Comparison of ENCODE assay signal across 8 cellular contexts in genomic region chr4:152485726-152486276, GRCh38. TPM values are rescaled to one million over a fixed set of nuclear protein-coding genes. Genes with fewer than 3 reads are reported as not detected.
DNase-seq lines count a peak whose midpoint lies in the region; ATAC-seq and TF ChIP-seq lines count a peak whose summit lies in the region.

No MANE protein-coding gene starts in this region.

- peak overlapping the region; percentile 54 for H3K4me3 Mint-ChIP-seq in activated CD8-positive, alpha-beta T cell treated with anti-CD3 and anti-CD28 coated beads, Interleukin-2, amount 10 ng/mL, durations not matched to agents 7 days and 5 days

- peaks cover 3 to 13% of the 10 kb centered on the region in 2 donors for H3K4me1 ChIP-seq in mucosa of rectum (ENCODE audit: control insufficient read depth in 2 of 2, insufficient read depth in 2 of 2, low read length in 2 of 2)
- H3K4me1 ChIP-seq in tibial artery, result peaks cover 0 to 4% (median 0%) of the 10 kb centered on the region in 4 donors

- peak overlapping the region; percentile 45 to 47 for H3K4me3 ChIP-seq in mucosa of rectum (ENCODE audit: low read length in 2 of 2)
- no peak overlapping the region for H3K4me3 ChIP-seq in tibial artery

- peak; percentile 14 for DNase-seq in COLO829 (ENCODE audit: low spot score)
- DNase-seq in activated CD8-positive, alpha-beta T cell treated with anti-CD3 and anti-CD28 coated beads, Interleukin-2, amount 10 ng/mL, durations not matched to agents 7 days and 5 days, result peak; percentile 71
- no peak for DNase-seq in dermis blood vessel endothelial cell
- no peak for DNase-seq in HEK293T (ENCODE audit: extremely low spot score)
- DNase-seq in tibial artery, result no peak

- no peaks in the 10 kb centered on the region for H3K27me3 Mint-ChIP-seq in activated CD8-positive, alpha-beta T cell treated with anti-CD3 and anti-CD28 coated beads, Interleukin-2, amount 10 ng/mL, durations not matched to agents 7 days and 5 days (ENCODE audit: low read depth)

- peaks cover 35% of the 10 kb centered on the region for H3K4me1 Mint-ChIP-seq in activated CD8-positive, alpha-beta T cell treated with anti-CD3 and anti-CD28 coated beads, Interleukin-2, amount 10 ng/mL, durations not matched to agents 7 days and 5 days (ENCODE audit: low read depth)

- H3K27ac ChIP-seq in mucosa of rectum (ENCODE audit: low read depth in 2 of 2, low read length in 2 of 2) (peak overlapping the region; percentile 28 to 59), tibial artery (no peak overlapping the region)

- H3K36me3 ChIP-seq in mucosa of rectum (ENCODE audit: control insufficient read depth in 2 of 2, insufficient read depth in 2 of 2, low read length in 2 of 2), result no peaks in the 10 kb centered on the region
- no peaks in the 10 kb centered on the region for H3K36me3 ChIP-seq in tibial artery

- H3K36me3 Mint-ChIP-seq in activated CD8-positive, alpha-beta T cell treated with anti-CD3 and anti-CD28 coated beads, Interleukin-2, amount 10 ng/mL, durations not matched to agents 7 days and 5 days (ENCODE audit: low read depth), result peaks cover 21% of the 10 kb centered on the region

- intact Hi-C loops in tibial artery (cut with DNase I; ENCODE audit: low total_unique reads), result no loop called here

- peak overlapping the region; percentile 70 for H3K27ac Mint-ChIP-seq in activated CD8-positive, alpha-beta T cell treated with anti-CD3 and anti-CD28 coated beads, Interleukin-2, amount 10 ng/mL, durations not matched to agents 7 days and 5 days

- H3K9me3 ChIP-seq in mucosa of rectum (ENCODE audit: control insufficient read depth in 2 of 2, low read length in 2 of 2) (no peaks in the 10 kb centered on the region), tibial artery (no peaks in the 10 kb centered on the region)

- H3K9me3 Mint-ChIP-seq in activated CD8-positive, alpha-beta T cell treated with anti-CD3 and anti-CD28 coated beads, Interleukin-2, amount 10 ng/mL, durations not matched to agents 7 days and 5 days (ENCODE audit: insufficient read depth), result no peaks in the 10 kb centered on the region

- H3K27me3 ChIP-seq in mucosa of rectum (ENCODE audit: control insufficient read depth in 2 of 2, insufficient read depth in 2 of 2, low read length in 2 of 2) (no peaks in the 10 kb centered on the region), tibial artery (no peaks in the 10 kb centered on the region)

- CTCF ChIA-PET in activated CD8-positive, alpha-beta T cell treated with anti-CD3 and anti-CD28 coated beads, Interleukin-2, amount 10 ng/mL, durations not matched to agents 7 days and 5 days (lab: Charles Lee), result interaction anchor here (0.6 to 2.4 kb wide), 7 partner anchors 13 to 194 kb away, joined by 3 to 15 read pairs (median 5); no protein-coding TSS in a partner anchor
- CTCF ChIA-PET in HEK293T (lab: Yijun Ruan, JAX), result interaction anchor here (0.7 to 1.9 kb wide), 3 partner anchors 14 to 19 kb away, joined by 3 to 9 read pairs (median 8); no protein-coding TSS in a partner anchor

- peak; percentile 93 for ATAC-seq in GM19043 (IDR thresholded peaks at IDR 0.05; ENCODE audit: low read depth, unreplicated experiment)
- peak; percentile 95 for ATAC-seq in HG03139 (IDR thresholded peaks at IDR 0.05; ENCODE audit: unreplicated experiment)
- peak; percentile 99 for ATAC-seq in activated CD8-positive, alpha-beta T cell treated with anti-CD3 and anti-CD28 coated beads, Interleukin-2, amount 10 ng/mL, durations not matched to agents 7 days and 5 days

- POLR2A ChIA-PET in activated CD8-positive, alpha-beta T cell treated with anti-CD3 and anti-CD28 coated beads, Interleukin-2, amount 10 ng/mL, durations not matched to agents 7 days and 5 days (lab: Charles Lee), result interaction anchor here (0.8 to 1.3 kb wide), 3 partner anchors 27 to 194 kb away, joined by 3 to 6 read pairs (median 3); partner anchors contain the start of genes FBXW7 and TMEM154
- POLR2A ChIA-PET in HEK293T (lab: Yijun Ruan, JAX), result no interaction called here

- peak overlapping the region in 1 of 2 donors; percentile 3 for H3K9ac ChIP-seq in mucosa of rectum (ENCODE audit: low read depth in 1 of 2, low read length in 2 of 2)

- TF ChIP-seq CTCF in tibial artery (IDR thresholded peaks at IDR 0.05), result no peak

TF ChIP-seq in HEK293T, 16 proteins besides CTCF, POLR2A, EP300 and RAD21:
- no peak for TF ChIP-seq ELF4 (IDR thresholded peaks at IDR 0.05)
- TF ChIP-seq FOXK2 (IDR thresholded peaks at IDR 0.05), result no peak
- TF ChIP-seq LEF1 (IDR thresholded peaks at IDR 0.05; ENCODE audit: borderline replicate concordance), result no peak
- TF ChIP-seq ZNF384 (IDR thresholded peaks at IDR 0.05), result no peak
- TF ChIP-seq SUZ12 (IDR thresholded peaks at IDR 0.05), result no peak
- no peak for TF ChIP-seq HDGF (IDR thresholded peaks at IDR 0.05; ENCODE audit: borderline replicate concordance)
- no peak for TF ChIP-seq FOXM1 (IDR thresholded peaks at IDR 0.05; ENCODE audit: borderline replicate concordance)
- TF ChIP-seq L3MBTL2 (conservative IDR thresholded peaks at IDR 0.05), result no peak
- TF ChIP-seq NFRKB (IDR thresholded peaks at IDR 0.05), result no peak
- no peak for TF ChIP-seq TARDBP (IDR thresholded peaks at IDR 0.05)
- TF ChIP-seq SP1 (IDR thresholded peaks at IDR 0.05), result no peak
- TF ChIP-seq ARNT (IDR thresholded peaks at IDR 0.05), result no peak
- TF ChIP-seq BHLHE40 (IDR thresholded peaks at IDR 0.05; ENCODE audit: borderline replicate concordance), result no peak
- no peak for TF ChIP-seq CTBP1 (IDR thresholded peaks at IDR 0.05; ENCODE audit: borderline replicate concordance)

RNA-seq across cellular contexts. Expression of gene FBXW7, which starts 50.1 kb away (rescaled TPM):
- total RNA-seq in activated CD8-positive, alpha-beta T cell treated with anti-CD3 and anti-CD28 coated beads, Interleukin-2, amount 10 ng/mL, durations not matched to agents 7 days and 5 days, result 10 to 100 TPM; 50.6 to 56.9 TPM
- 64.9 and 105 TPM in 2 replicates for total RNA-seq in dermis blood vessel endothelial cell

Comparison
In these comparisons a context has a peak if more than half of its experiments do, and no peak if none do; other contexts are left out.
1. DNase-seq: peak in COLO829 (single experiment) and activated CD8-positive, alpha-beta T cell treated with anti-CD3 and anti-CD28 coated beads, Interleukin-2, amount 10 ng/mL, durations not matched to agents 7 days and 5 days (single experiment); none in dermis blood vessel endothelial cell (single experiment), HEK293T (single experiment) and tibial artery (0 of 2).
2. H3K27ac ChIP-seq: peak in mucosa of rectum (2 of 2); none in tibial artery (0 of 2).
3. H3K4me3 ChIP-seq: peak in mucosa of rectum (2 of 2); none in tibial artery (0 of 2).
4. Peak in every context shown above with its lines, with median percentiles within 50 percentile points of each other: ATAC-seq.